In the genomic region with DNA sequence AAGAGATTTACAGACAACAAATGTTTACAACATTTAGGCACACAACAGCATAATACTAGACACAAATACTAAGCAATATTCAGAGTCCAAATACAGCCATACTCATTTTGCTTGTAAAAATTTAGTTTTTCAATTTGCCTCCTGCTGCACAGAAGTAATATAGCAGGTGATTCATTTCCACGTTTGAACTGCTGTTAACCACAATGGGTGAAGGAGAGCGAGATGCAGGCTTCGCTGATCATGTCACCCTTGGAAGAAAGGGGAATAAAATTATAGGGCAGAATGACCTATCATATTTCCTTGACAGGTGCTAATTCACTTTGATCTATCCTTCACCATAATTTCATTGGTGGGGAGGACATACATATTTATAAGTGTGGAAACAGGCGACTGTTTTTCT, we compare ENCODE assay signal across 17 cellular contexts.
DNase-seq lines count a peak whose midpoint lies in the region; ATAC-seq, FAIRE-seq and TF ChIP-seq lines count a peak whose summit lies in the region.
"Had no signal": no experiment of that assay in that cellular context is flagged by ENCODE, and none has a peak within 500 bp of the region (broad histone marks: within the 10 kb centered on the region; RNA-seq: fewer than 3 reads in every experiment).

No MANE protein-coding gene starts in this region.

- no peak overlapping the region for H3K9ac ChIP-seq in PC-3 (ENCODE audit: low read length)
- no peak overlapping the region for H3K9ac ChIP-seq in SK-N-SH
- H3K9ac ChIP-seq: KMS-11 had no signal

- H3K27ac ChIP-seq in PC-3 (ENCODE audit: low read length) (no peak overlapping the region), SK-N-SH (ENCODE audit: low read depth in 2 of 2, low read length in 1 of 2) (no peak overlapping the region)
- H3K27ac ChIP-seq: KMS-11, neutrophil had no signal

- H3K36me3 ChIP-seq in BE2C (no peaks in the 10 kb centered on the region), PC-3 (ENCODE audit: low read depth, low read length) (no peaks in the 10 kb centered on the region), SK-N-SH (replicated peaks in 1 of 2; ENCODE audit: control insufficient read depth in 1 of 2, insufficient read depth in 2 of 2, low read length in 1 of 2) (no peaks in the 10 kb centered on the region)
- H3K36me3 ChIP-seq: neutrophil had no signal

- H3F3A ChIP-seq in PC-3 (ENCODE audit: low read length, unreplicated experiment) (no peaks in the 10 kb centered on the region), SK-N-SH (replicated peaks; ENCODE audit: insufficient read depth) (no peaks in the 10 kb centered on the region)

- H4K20me1 ChIP-seq in PC-3 (ENCODE audit: low read length) (no peaks in the 10 kb centered on the region), SK-N-SH (ENCODE audit: insufficient read depth) (no peaks in the 10 kb centered on the region)

- H3K4me3 ChIP-seq in BE2C (ENCODE audit: low read depth, low read length) (no peak overlapping the region), PC-3 (ENCODE audit: low read length) (peak overlapping the region; percentile 52), SK-N-SH (ENCODE audit: low read depth in 2 of 2, low read length in 1 of 2) (no peak overlapping the region)

- peak; percentile 14 for TF ChIP-seq CTCF in BE2C (IDR thresholded peaks at IDR 0.05; ENCODE audit: low read depth, low read length)
- TF ChIP-seq CTCF in PC-3 (conservative IDR thresholded peaks at IDR 0.05; ENCODE audit: low read depth, low read length) = no peak; the same call in 1 of the 2 replicates
- no peak for TF ChIP-seq CTCF in SK-N-SH (IDR thresholded peaks at IDR 0.05)

- no peak for DNase-seq in BE2C
- peak; percentile 8 for DNase-seq in HTR-8/SVneo (ENCODE audit: insufficient read length, low spot score)
- DNase-seq in PC-3 = peak; percentile 54
- DNase-seq in glomerular visceral epithelial cell (ENCODE audit: extremely low spot score) = peak; percentile 34
- DNase-seq in anterior cingulate cortex (lab: John Stamatoyannopoulos, UW) = no peak
- DNase-seq in SK-N-SH = no peak
- no peak for DNase-seq in superior temporal gyrus (ENCODE audit: extremely low spot score)
- DNase-seq: activated CD4-positive, alpha-beta memory T cell treated with anti-CD3 and anti-CD28 coated beads for 36 hours; activated T-cell treated with anti-CD3 and anti-CD28 coated beads, Interleukin-2, amount 50 U/mL, for 48 hours; cerebellar nuclear complex; mesendoderm; OCI-M1; stimulated activated CD4-positive, alpha-beta T cell treated with anti-CD3 and anti-CD28 coated beads, Interleukin-1b, Interleukin-23, amount 100 ng/mL, for 48 hours had no signal

- H3K9me3 ChIP-seq in BE2C = no peaks in the 10 kb centered on the region
- no peaks in the 10 kb centered on the region for H3K9me3 ChIP-seq in PC-3 (ENCODE audit: low read length)
- H3K9me3 ChIP-seq in SK-N-SH = no peaks in the 10 kb centered on the region
- H3K9me3 ChIP-seq: neutrophil had no signal

- TF ChIP-seq RAD21 in SK-N-SH (IDR thresholded peaks at IDR 0.05; ENCODE audit: low read length) = no peak

- H3K27me3 ChIP-seq in BE2C (no peaks in the 10 kb centered on the region), PC-3 (ENCODE audit: low read length) (no peaks in the 10 kb centered on the region), SK-N-SH (ENCODE audit: insufficient read depth) (no peaks in the 10 kb centered on the region)
- H3K27me3 ChIP-seq: neutrophil had no signal

- CTCF ChIA-PET in PC-3 (lab: Charles Lee) = no interaction called here
- CTCF ChIA-PET in SK-N-SH (lab: Yijun Ruan, JAX) = no interaction called here

- no peak for FAIRE-seq in HTR-8/SVneo (lab: Jason Lieb, UNC)

- H3K4me2 ChIP-seq in PC-3 (ENCODE audit: low read length) (peak overlapping the region; percentile 71), SK-N-SH (no peak overlapping the region)
- H3K4me2 ChIP-seq: KMS-11 had no signal

- ATAC-seq in PC-3 = peak; percentile 49
- ATAC-seq in GM21528 (IDR thresholded peaks at IDR 0.05; ENCODE audit: low FRiP score, unreplicated experiment) = no peak
- ATAC-seq: sciatic nerve had no signal

- POLR2A ChIA-PET in PC-3 (lab: Charles Lee; ENCODE audit: unreplicated experiment) (no interaction called here), SK-N-SH (lab: Yijun Ruan, JAX) (no interaction called here)

- H2AFZ ChIP-seq in PC-3 (ENCODE audit: low read length) = peak overlapping the region; percentile 37; the same call in 1 of the 2 replicates
- H2AFZ ChIP-seq in SK-N-SH (ENCODE audit: low read depth) = no peak overlapping the region

- H3K4me1 ChIP-seq in BE2C (no peaks in the 10 kb centered on the region; the same call in 1 of the 2 replicates), PC-3 (ENCODE audit: insufficient read depth, low read length) (peaks cover 29% of the 10 kb centered on the region), SK-N-SH (ENCODE audit: control insufficient read depth in 1 of 2, insufficient read depth in 2 of 2, low read depth in 1 of 2, low read length in 1 of 2) (no peaks in the 10 kb centered on the region)

- H3K9me2 ChIP-seq in PC-3 (replicated peaks; ENCODE audit: low read length) = no peaks in the 10 kb centered on the region
- H3K9me2 ChIP-seq in SK-N-SH = no peaks in the 10 kb centered on the region

- H3K79me2 ChIP-seq in PC-3 (ENCODE audit: low read length) = no peaks in the 10 kb centered on the region
- H3K79me2 ChIP-seq in SK-N-SH (ENCODE audit: insufficient read depth) = no peaks in the 10 kb centered on the region

- intact Hi-C loops in PC-3 (cut with micrococcal nuclease) = no loop called here

- no peak for TF ChIP-seq EP300 in SK-N-SH (IDR thresholded peaks at IDR 0.05; ENCODE audit: borderline replicate concordance in 1 of 2, low read depth in 1 of 2, low read length in 1 of 2)

- BruUV-seq in PC-3 (replicated peaks; lab: Mats Ljungman, UMichigan) = no TSS peak

- 51% methylated on average over 4 of the region's 4 CpGs for WGBS in SK-N-SH (ENCODE audit: low lambda C conversion rate)

TF ChIP-seq in SK-N-SH, 30 proteins besides CTCF, POLR2A, EP300 and RAD21 (continues in another document):
- TF ChIP-seq REST (IDR thresholded peaks at IDR 0.05; ENCODE audit: low read depth, low read length) (no peak), FOXM1 (IDR thresholded peaks at IDR 0.05; ENCODE audit: low read depth) (no peak), RFX5 (IDR thresholded peaks at IDR 0.05; ENCODE audit: low read length) (no peak), MXI1 (IDR thresholded peaks at IDR 0.05; ENCODE audit: low read depth, low read length) (no peak), YY1 (IDR thresholded peaks at IDR 0.05; ENCODE audit: low read depth) (no peak), ZBTB33 (IDR thresholded peaks at IDR 0.05; ENCODE audit: borderline replicate concordance, low read depth) (no peak), ELF1 (IDR thresholded peaks at IDR 0.05) (no peak), CHD2 (IDR thresholded peaks at IDR 0.05; ENCODE audit: low read length, partially characterized antibody) (no peak), IRF3 (IDR thresholded peaks at IDR 0.05; ENCODE audit: low read depth, low read length) (no peak)

Comparison
In these comparisons a context has a peak if more than half of its experiments do, and no peak if none do; other contexts are left out.
1. DNase-seq: peak in HTR-8/SVneo (single experiment), PC-3 (single experiment) and glomerular visceral epithelial cell (single experiment); none in BE2C (single experiment), anterior cingulate cortex (0 of 58), SK-N-SH (single experiment) and superior temporal gyrus (single experiment).